Comparison of ENCODE assay signal across 17 cellular contexts in the genomic region with DNA sequence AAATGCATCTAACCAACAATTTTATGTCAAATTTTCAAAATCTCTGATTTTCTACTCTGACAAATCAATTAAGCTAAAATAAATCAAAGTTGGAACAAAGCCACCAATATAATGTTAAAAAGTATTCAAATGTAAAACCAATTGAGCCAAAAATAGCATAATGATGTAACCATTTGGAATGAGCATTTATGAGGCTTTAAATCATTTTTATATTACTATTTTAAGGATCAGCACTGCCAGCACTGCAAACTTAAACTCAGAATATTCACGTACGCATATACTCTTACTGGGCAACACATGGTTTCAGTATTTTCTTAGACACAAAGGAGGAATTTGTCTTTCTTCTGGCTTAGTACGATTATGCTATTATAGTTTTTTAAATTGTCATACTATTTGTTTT. TPM values are rescaled to one million over a fixed set of nuclear protein-coding genes. Genes with fewer than 3 reads are reported as not detected.
DNase-seq lines count a peak whose midpoint lies in the region; ATAC-seq, FAIRE-seq and TF ChIP-seq lines count a peak whose summit lies in the region.
"Had no signal": no experiment of that assay in that cellular context is flagged by ENCODE, and none has a peak within 500 bp of the region (broad histone marks: within the 10 kb centered on the region; RNA-seq: fewer than 3 reads in every experiment).

No MANE protein-coding gene starts in this region.

- DNase-seq in cardiac muscle cell (ENCODE audit: low read depth in 1 of 2, low spot score in 1 of 2) (no peak), left ventricle myocardium superior (no peak), esophagus muscularis mucosa (ENCODE audit: extremely low spot score) (no peak), osteoblast (ENCODE audit: insufficient read length, low spot score, missing footprints) (no peak), vagina (ENCODE audit: extremely low spot score in 2 of 2) (no peak), dorsolateral prefrontal cortex (no peak), H54 (ENCODE audit: insufficient read length, low spot score) (no peak), mucosa of gallbladder (ENCODE audit: low spot score) (no peak)
- DNase-seq: 8988T; Calu3; CD4-positive, alpha-beta memory T cell; DMS53; KBM-7; NCI-H1048; NCI-H1436 treated with DMSO at 0.1 percent for 48 hours; NCI-H510A; NCI-H774 had no signal

- 61% methylated on average over 3 of the region's 3 CpGs for WGBS in esophagus muscularis mucosa

- no peaks in the 10 kb centered on the region for H3K9me3 ChIP-seq in cardiac muscle cell (ENCODE audit: low read depth)
- H3K9me3 ChIP-seq in esophagus muscularis mucosa: peaks cover 0 to 7% (median 3%) of the 10 kb centered on the region in 4 donors
- no peaks in the 10 kb centered on the region for H3K9me3 ChIP-seq in osteoblast (ENCODE audit: low read depth, low read length)
- no peaks in the 10 kb centered on the region for H3K9me3 ChIP-seq in vagina

- H3K36me3 ChIP-seq in cardiac muscle cell (no peaks in the 10 kb centered on the region), esophagus muscularis mucosa (no peaks in the 10 kb centered on the region), osteoblast (ENCODE audit: insufficient read depth, low read length) (peaks cover 12% of the 10 kb centered on the region), vagina (no peaks in the 10 kb centered on the region)

- H3K27ac ChIP-seq in cardiac muscle cell: peak overlapping the region; percentile 86
- H3K27ac ChIP-seq in esophagus muscularis mucosa (replicated peaks in 1 of 4): peak overlapping the region; percentile 81 to 89 (median 85)
- peak overlapping the region; percentile 78 for H3K27ac ChIP-seq in osteoblast (ENCODE audit: low read depth, low read length)
- H3K27ac ChIP-seq in vagina: peak overlapping the region; percentile 36
- no peak overlapping the region for H3K27ac ChIP-seq in dorsolateral prefrontal cortex

- peaks cover 99% of the 10 kb centered on the region for H3K79me2 ChIP-seq in osteoblast (ENCODE audit: insufficient read depth, low read length)

- ATAC-seq in left ventricle myocardium superior: no peak

- H4K20me1 ChIP-seq in osteoblast (ENCODE audit: insufficient read depth, low read length): peaks cover 4% of the 10 kb centered on the region

- H3K27me3 ChIP-seq in cardiac muscle cell: no peaks in the 10 kb centered on the region
- H3K27me3 ChIP-seq in esophagus muscularis mucosa: no peaks in the 10 kb centered on the region
- no peaks in the 10 kb centered on the region for H3K27me3 ChIP-seq in osteoblast (ENCODE audit: insufficient read depth, low read length)
- H3K27me3 ChIP-seq in vagina: no peaks in the 10 kb centered on the region
- H3K27me3 ChIP-seq in dorsolateral prefrontal cortex: no peaks in the 10 kb centered on the region

- peak overlapping the region; percentile 62 for H3K4me2 ChIP-seq in osteoblast (ENCODE audit: insufficient read depth, low read length)

- TF ChIP-seq POLR2A in esophagus muscularis mucosa (IDR thresholded peaks at IDR 0.05; ENCODE audit: low read depth) (no peak), vagina (IDR thresholded peaks at IDR 0.05) (no peak), H54 (IDR thresholded peaks at IDR 0.05; ENCODE audit: low read depth, low read length) (no peak)

- TF ChIP-seq EP300 in esophagus muscularis mucosa (IDR thresholded peaks at IDR 0.05): no peak

- FAIRE-seq in H54 (lab: Jason Lieb, UNC): no peak

- peaks cover 35% of the 10 kb centered on the region for H3K4me1 ChIP-seq in cardiac muscle cell (ENCODE audit: low read depth)
- peaks cover 23 to 72% (median 62%) of the 10 kb centered on the region in 4 donors for H3K4me1 ChIP-seq in esophagus muscularis mucosa
- H3K4me1 ChIP-seq in osteoblast (ENCODE audit: insufficient read depth, low read length): peaks cover 60% of the 10 kb centered on the region
- peaks cover 49% of the 10 kb centered on the region for H3K4me1 ChIP-seq in vagina

- intact Hi-C loops in left ventricle myocardium superior (cut with micrococcal nuclease) (no loop called here), esophagus muscularis mucosa (cut with DNase I) (no loop called here), vagina (cut with DNase I) (no loop called here), dorsolateral prefrontal cortex (cut with DNase I) (no loop called here)

- no peak overlapping the region for H3K4me3 ChIP-seq in cardiac muscle cell
- no peak overlapping the region for H3K4me3 ChIP-seq in esophagus muscularis mucosa
- H3K4me3 ChIP-seq in osteoblast (ENCODE audit: insufficient read depth, low read length): no peak overlapping the region
- no peak overlapping the region for H3K4me3 ChIP-seq in vagina
- no peak overlapping the region for H3K4me3 ChIP-seq in dorsolateral prefrontal cortex

- no peak overlapping the region for H2AFZ ChIP-seq in osteoblast (ENCODE audit: low read length)

- TF ChIP-seq CTCF in cardiac muscle cell (IDR thresholded peaks at IDR 0.05; ENCODE audit: low read depth, low read length) (no peak), esophagus muscularis mucosa (IDR thresholded peaks at IDR 0.05) (no peak), osteoblast (IDR thresholded peaks at IDR 0.05; ENCODE audit: extremely low read depth, low read depth, low read length) (no peak), vagina (IDR thresholded peaks at IDR 0.05) (no peak), dorsolateral prefrontal cortex (IDR thresholded peaks at IDR 0.05 in 54 of 56, conservative IDR thresholded peaks at IDR 0.05 in 2 of 56; ENCODE audit: low read depth in 1 of 56, partially characterized antibody in 56 of 56) (no peak)

RNA-seq across cellular contexts. Expression of gene AFAP1, which starts 52.2 kb away (rescaled TPM):
- total RNA-seq in cardiac muscle cell (16.3 and 31.9 TPM in 2 replicates), left ventricle myocardium superior (7.7 TPM), esophagus muscularis mucosa (10 to 100 TPM; 37.8 to 71.3 (median 50.9) TPM), osteoblast (101 and 106 TPM in 2 replicates), vagina (20.4 TPM), dorsolateral prefrontal cortex (10 to 100 TPM; 16.0 to 44.2 (median 28.5) TPM), mucosa of gallbladder (22.7 TPM)
- 10.5 and 19.9 TPM in 2 replicates for polyA plus RNA-seq in cardiac muscle cell

Comparison
In these comparisons a context has a peak if more than half of its experiments do, and no peak if none do; other contexts are left out.
1. H3K27ac ChIP-seq: peak in cardiac muscle cell (single experiment), esophagus muscularis mucosa (4 of 4), osteoblast (single experiment) and vagina (single experiment); none in dorsolateral prefrontal cortex (0 of 59).